ENCODE assay signal across 25 cellular contexts in genomic region chr10:15227611-15228372, GRCh38. TPM values are rescaled to one million over a fixed set of nuclear protein-coding genes. Genes with fewer than 3 reads are reported as not detected.
DNase-seq lines count a peak whose midpoint lies in the region; ATAC-seq and TF ChIP-seq lines count a peak whose summit lies in the region.
"Had no signal": no experiment of that assay in that cellular context is flagged by ENCODE, and none has a peak within 500 bp of the region (broad histone marks: within the 10 kb centered on the region; RNA-seq: fewer than 3 reads in every experiment).

No MANE protein-coding gene starts in this region.

- H3K9me3 ChIP-seq in AG04450 (ENCODE audit: control insufficient read depth, insufficient read depth, low read length) = peaks cover 7% of the 10 kb centered on the region; the same call in 1 of the 2 replicates
- H3K9me3 ChIP-seq: Caco-2, sigmoid colon, stomach, tibial nerve had no signal

- no peaks in the 10 kb centered on the region for H3K27me3 ChIP-seq in AG04450 (ENCODE audit: control insufficient read depth, insufficient read depth, low read length)
- H3K27me3 ChIP-seq: BLaER1 treated with 17β-estradiol and CSF1 and Interleukin-3, amounts not matched to agents 10 nM and 100 nM; sigmoid colon; stomach; tibial nerve had no signal

- CTCF ChIA-PET in AG04450 (lab: Charles Lee) = no interaction called here

- H3K4me3 ChIP-seq in AG04450 (ENCODE audit: low read depth, low read length) = no peak overlapping the region
- no peak overlapping the region for H3K4me3 ChIP-seq in choroid plexus epithelial cell (ENCODE audit: low read depth, low read length)
- H3K4me3 ChIP-seq in foreskin fibroblast (ENCODE audit: low read depth in 1 of 2, low read length in 2 of 2) = no peak overlapping the region
- H3K4me3 ChIP-seq: BLaER1 treated with 17β-estradiol and CSF1 and Interleukin-3, amounts not matched to agents 10 nM and 100 nM; sigmoid colon; stomach; tibial nerve had no signal

- TF ChIP-seq CTCF in AG04450 (IDR thresholded peaks at IDR 0.05; ENCODE audit: low read depth, low read length) (no peak), choroid plexus epithelial cell (conservative IDR thresholded peaks at IDR 0.05; ENCODE audit: low read depth, low read length) (no peak), foreskin fibroblast (IDR thresholded peaks at IDR 0.05; ENCODE audit: low read depth, low read length) (no peak)

- intact Hi-C loops in left ventricle myocardium superior (cut with micrococcal nuclease) = no loop called here

- in situ Hi-C loops in G401 (cut with HindIII; ENCODE audit: low sequenced_read_pairs) = no loop called here

- ATAC-seq in left ventricle myocardium superior (no peak), GM21390 (IDR thresholded peaks at IDR 0.05; ENCODE audit: unreplicated experiment) (no peak)
- ATAC-seq: PC-3 had no signal

- H3K27ac ChIP-seq in AG04450 (ENCODE audit: low read depth, low read length) = peak overlapping the region; percentile 25
- H3K27ac ChIP-seq: BLaER1 treated with 17β-estradiol and CSF1 and Interleukin-3, amounts not matched to agents 10 nM and 100 nM; sigmoid colon; stomach; tibial nerve had no signal

- DNase-seq in AG04450 (ENCODE audit: low read depth, low spot score) (peak; percentile 32), HCEC 1CT (peak; percentile 75), choroid plexus epithelial cell (ENCODE audit: low read depth) (peak; percentile 51), foreskin fibroblast (peak; percentile 30 to 68), G401 (ENCODE audit: low spot score) (no peak), NK-92 (lab: John Stamatoyannopoulos, UW; ENCODE audit: unreplicated experiment) (no peak), left ventricle myocardium superior (no peak)
- DNase-seq: 8988T; activated B cell treated with CpG ODN at 0.5 μM for 24 hours; activated CD4-positive, alpha-beta T cell treated with anti-CD3 and anti-CD28 coated beads, Interleukin-2, amount 50 U/mL, for 4 hours; Caco-2; DND-41; effector CD4-positive, alpha-beta T cell; glutamatergic neuron; mammary epithelial cell; NCI-H446; NCI-H82; PC-3; SHP77; sigmoid colon; stomach; SW 1271 had no signal

- POLR2A ChIA-PET in AG04450 (lab: Yijun Ruan, JAX) = no interaction called here

RNA-seq across cellular contexts. Expression of gene NMT2, which starts 59.3 kb away (rescaled TPM):
- polyA plus RNA-seq in AG04450 (2011; rRNA removed) = 36.3 and 38.2 TPM in 2 replicates
- 15.5 and 19.3 TPM in 2 replicates for polyA minus RNA-seq in AG04450 (2011; rRNA and poly(A)+ RNA removed)
- 11.7 and 17.9 TPM in 2 replicates for total RNA-seq in G401 (2014; rRNA removed; shearing (Covaris generic))
- 14.9 TPM for total RNA-seq in left ventricle myocardium superior

Comparison
In these comparisons a context has a peak if more than half of its experiments do, and no peak if none do; other contexts are left out.
1. DNase-seq: peak in AG04450 (single experiment), HCEC 1CT (single experiment), choroid plexus epithelial cell (single experiment) and foreskin fibroblast (2 of 2); none in G401 (single experiment), NK-92 (single experiment) and left ventricle myocardium superior (single experiment).